Comparison of ENCODE assay signal across 25 cellular contexts in genomic region chr9:115777610-115778009, GRCh38.
"Had no signal": no experiment of that assay in that cellular context is flagged by ENCODE, and none has a peak within 500 bp of the region (broad histone marks: within the 10 kb centered on the region; RNA-seq: fewer than 3 reads in every experiment).

No MANE protein-coding gene starts in this region.

- ATAC-seq: Panc1 had no signal

- H3K36me3 Mint-ChIP-seq: activated CD4-positive, alpha-beta memory T cell treated with anti-CD3 and anti-CD28 coated beads for 36 hours; activated naive CD8-positive, alpha-beta T cell treated with anti-CD3 and anti-CD28 coated beads for 36 hours had no signal

- H3K36me3 ChIP-seq: breast epithelium, SJSA1, WERI-Rb-1 had no signal

- H3K9me3 Mint-ChIP-seq: activated CD4-positive, alpha-beta memory T cell treated with anti-CD3 and anti-CD28 coated beads for 36 hours had no signal

- H3K4me2 ChIP-seq: KMS-11 had no signal

- H3K9ac ChIP-seq: KMS-11 had no signal

- H3K4me1 ChIP-seq: breast epithelium, SJSA1 had no signal

- H3K27ac Mint-ChIP-seq: activated CD4-positive, alpha-beta memory T cell treated with anti-CD3 and anti-CD28 coated beads for 36 hours; activated naive CD8-positive, alpha-beta T cell treated with anti-CD3 and anti-CD28 coated beads for 36 hours had no signal

- H3K27me3 Mint-ChIP-seq: activated CD4-positive, alpha-beta memory T cell treated with anti-CD3 and anti-CD28 coated beads for 36 hours had no signal

- H3K27me3 ChIP-seq: breast epithelium, SJSA1 had no signal

- H3K4me3 ChIP-seq: breast epithelium, SJSA1 had no signal

- DNase-seq: activated CD4-positive, alpha-beta memory T cell treated with anti-CD3 and anti-CD28 coated beads for 36 hours; activated CD4-positive, alpha-beta T cell treated with anti-CD3 and anti-CD28 coated beads, Interleukin-2, amount 50 U/mL, for 1 hour; activated CD8-positive, alpha-beta memory T cell treated with anti-CD3 and anti-CD28 coated beads, Interleukin-2, amount 50 U/mL, for 4 hours; activated effector memory CD4-positive, alpha-beta T cell treated with anti-CD3 and anti-CD28 coated beads, Interleukin-2, amount 50 U/mL, for 16 hours; activated naive CD4-positive, alpha-beta T cell; activated naive CD4-positive, alpha-beta T cell treated with anti-CD3 and anti-CD28 coated beads, Interleukin-2, amount 50 U/mL, for 16 hours; activated naive CD8-positive, alpha-beta T cell treated with anti-CD3 and anti-CD28 coated beads for 36 hours; activated T-cell treated with anti-CD3 and anti-CD28 coated beads for 4 hours; activated T-cell treated with anti-CD3 and anti-CD28 coated beads, Interleukin-2, amount 50 U/mL, for 48 hours; amniotic stem cell; aorta; NCI-H1105 treated with DMSO at 0.1 percent for 48 hours; NCI-H1436; NCI-H1694; NCI-H2029; NCI-H345; NCI-H524 treated with DMSO at 0.1 percent for 48 hours; SHP77 treated with DMSO at 0.1 percent for 48 hours; SW 1271; T1000; WERI-Rb-1 had no signal

- H3K9me3 ChIP-seq: breast epithelium, SJSA1 had no signal

- H3K4me3 Mint-ChIP-seq: activated CD4-positive, alpha-beta memory T cell treated with anti-CD3 and anti-CD28 coated beads for 36 hours; activated naive CD8-positive, alpha-beta T cell treated with anti-CD3 and anti-CD28 coated beads for 36 hours had no signal

- H3K4me1 Mint-ChIP-seq: activated naive CD8-positive, alpha-beta T cell treated with anti-CD3 and anti-CD28 coated beads for 36 hours had no signal

- H3K27ac ChIP-seq: breast epithelium, KMS-11, SJSA1, WERI-Rb-1 had no signal
